ENCODE assay signal across 8 cellular contexts in genomic region chr11:111982019-111982464, GRCh38. TPM values are rescaled to one million over a fixed set of nuclear protein-coding genes. Genes with fewer than 3 reads are reported as not detected.
DNase-seq lines count a peak whose midpoint lies in the region; ATAC-seq lines count a peak whose summit lies in the region.

No MANE protein-coding gene starts in this region.

- peak; percentile 41 for DNase-seq in AG20443 (ENCODE audit: low spot score)
- peak; percentile 56 for DNase-seq in M059J (ENCODE audit: low read depth)
- DNase-seq in activated CD4-positive, alpha-beta T cell treated with anti-CD3 and anti-CD28 coated beads for 4 hours: peak; percentile 57 to 59
- peak; percentile 79 for DNase-seq in dermis blood vessel endothelial cell
- DNase-seq in lung microvascular endothelial cell (ENCODE audit: low read depth in 2 of 2): peak; percentile 62 to 72
- DNase-seq in stimulated activated CD8-positive, alpha-beta memory T cell treated with anti-CD3 and anti-CD28 coated beads, Interleukin-4, amount 100 ng/mL, for 1 hour (ENCODE audit: low read depth in 2 of 2, low spot score in 1 of 2): peak; percentile 9 to 26

- ATAC-seq in GM19023 (IDR thresholded peaks at IDR 0.05; ENCODE audit: unreplicated experiment): peak; percentile 58
- no peak for ATAC-seq in HG03097 (IDR thresholded peaks at IDR 0.05; ENCODE audit: low FRiP score, unreplicated experiment)

RNA-seq across cellular contexts. Expression of gene DLAT, which starts 43.2 kb away (rescaled TPM):
- 32.0 and 45.7 TPM in 2 replicates for total RNA-seq in M059J (2014; rRNA removed; shearing (Covaris generic))
- total RNA-seq in dermis blood vessel endothelial cell: 25.5 and 41.6 TPM in 2 replicates
- 22.0 and 26.6 TPM in 2 replicates for total RNA-seq in lung microvascular endothelial cell

RNA-seq across cellular contexts. Expression of gene DIXDC1, which starts 44.9 kb away (rescaled TPM):
- 13.7 and 19.0 TPM in 2 replicates for total RNA-seq in M059J (2014; rRNA removed; shearing (Covaris generic))
- total RNA-seq in dermis blood vessel endothelial cell: 17.7 and 30.8 TPM in 2 replicates
- 2.4 and 7.6 TPM in 2 replicates for total RNA-seq in lung microvascular endothelial cell

Comparison
In these comparisons a context has a peak if more than half of its experiments do, and no peak if none do; other contexts are left out.
1. DNase-seq: peak in every context shown above with its lines; median percentile 79 in dermis blood vessel endothelial cell; 67 in lung microvascular endothelial cell; 58 in activated CD4-positive, alpha-beta T cell treated with anti-CD3 and anti-CD28 coated beads for 4 hours; 56 in M059J; 41 in AG20443; 18 in stimulated activated CD8-positive, alpha-beta memory T cell treated with anti-CD3 and anti-CD28 coated beads, Interleukin-4, amount 100 ng/mL, for 1 hour.